Comparison of ENCODE assay signal across 1 cellular context in genomic region chr16:88767546-88767945, GRCh38.
TF ChIP-seq lines count a peak whose summit lies in the region.

No MANE protein-coding gene starts in this region.

TF ChIP-seq in SK-N-SH, 30 proteins besides CTCF, POLR2A, EP300 and RAD21 (continued from another document):
- TF ChIP-seq, protein P1, sequence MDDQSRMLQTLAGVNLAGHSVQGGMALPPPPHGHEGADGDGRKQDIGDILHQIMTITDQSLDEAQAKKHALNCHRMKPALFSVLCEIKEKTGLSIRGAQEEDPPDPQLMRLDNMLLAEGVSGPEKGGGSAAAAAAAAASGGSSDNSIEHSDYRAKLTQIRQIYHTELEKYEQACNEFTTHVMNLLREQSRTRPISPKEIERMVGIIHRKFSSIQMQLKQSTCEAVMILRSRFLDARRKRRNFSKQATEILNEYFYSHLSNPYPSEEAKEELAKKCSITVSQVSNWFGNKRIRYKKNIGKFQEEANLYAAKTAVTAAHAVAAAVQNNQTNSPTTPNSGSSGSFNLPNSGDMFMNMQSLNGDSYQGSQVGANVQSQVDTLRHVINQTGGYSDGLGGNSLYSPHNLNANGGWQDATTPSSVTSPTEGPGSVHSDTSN (IDR thresholded peaks at IDR 0.05), result no peak
- TF ChIP-seq REST (IDR thresholded peaks at IDR 0.05; ENCODE audit: low read depth, low read length) (no peak), TEAD4 (IDR thresholded peaks at IDR 0.05; ENCODE audit: borderline replicate concordance, insufficient read depth) (no peak), CHD2 (IDR thresholded peaks at IDR 0.05; ENCODE audit: low read length, partially characterized antibody) (no peak)
- TF ChIP-seq, protein P2, sequence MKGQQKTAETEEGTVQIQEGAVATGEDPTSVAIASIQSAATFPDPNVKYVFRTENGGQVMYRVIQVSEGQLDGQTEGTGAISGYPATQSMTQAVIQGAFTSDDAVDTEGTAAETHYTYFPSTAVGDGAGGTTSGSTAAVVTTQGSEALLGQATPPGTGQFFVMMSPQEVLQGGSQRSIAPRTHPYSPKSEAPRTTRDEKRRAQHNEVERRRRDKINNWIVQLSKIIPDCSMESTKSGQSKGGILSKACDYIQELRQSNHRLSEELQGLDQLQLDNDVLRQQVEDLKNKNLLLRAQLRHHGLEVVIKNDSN (IDR thresholded peaks at IDR 0.05; ENCODE audit: borderline replicate concordance, low read depth), result no peak
